In genomic region chr9:17137576-17137975, GRCh38 we compare ENCODE assay signal across 18 cellular contexts. TPM values are rescaled to one million over a fixed set of nuclear protein-coding genes. Genes with fewer than 3 reads are reported as not detected.
DNase-seq lines count a peak whose midpoint lies in the region; ATAC-seq, FAIRE-seq and TF ChIP-seq lines count a peak whose summit lies in the region.
"Had no signal": no experiment of that assay in that cellular context is flagged by ENCODE, and none has a peak within 500 bp of the region (broad histone marks: within the 10 kb centered on the region; RNA-seq: fewer than 3 reads in every experiment).

No MANE protein-coding gene starts in this region.

- 0 out of 3 replicates have a peak overlapping the region, but pooled peaks have one; percentile 12 for H3K4me2 ChIP-seq in A549
- no peak overlapping the region for H3K4me2 ChIP-seq in GM23248 (ENCODE audit: unreplicated experiment)

- TF ChIP-seq RAD21 in A549 (conservative IDR thresholded peaks at IDR 0.05 in 1 of 2, IDR thresholded peaks at IDR 0.05 in 1 of 2) = no peak

- H3K27ac ChIP-seq in A549 (no peak overlapping the region), GM23248 (no peak overlapping the region)
- H3K27ac ChIP-seq: SK-N-MC had no signal

- POLR2A ChIA-PET in A549 (lab: Yijun Ruan, JAX) = no interaction called here

- CTCF ChIA-PET in A549 (lab: Yijun Ruan, JAX) = interaction anchor here (0.9 to 1.7 kb wide), 2 partner anchors 74 to 84 kb away, joined by 3 to 4 read pairs; no protein-coding TSS in a partner anchor

- H3K9me3 ChIP-seq in A549 (no peaks in the 10 kb centered on the region), GM23248 (ENCODE audit: low read depth) (no peaks in the 10 kb centered on the region)

- TF ChIP-seq CTCF in A549 (IDR thresholded peaks at IDR 0.05) = no peak
- TF ChIP-seq CTCF in astrocyte of the spinal cord (IDR thresholded peaks at IDR 0.05; ENCODE audit: low read depth, low read length) = no peak
- no peak for TF ChIP-seq CTCF in fibroblast of the aortic adventitia (IDR thresholded peaks at IDR 0.05; ENCODE audit: insufficient read depth, low read length)

- no peak for FAIRE-seq in A549 (lab: Jason Lieb, UNC)

- DNase-seq in A549 (ENCODE audit: low read depth in 1 of 2, low spot score in 1 of 2) (no peak), GM23248 (peak; percentile 6), astrocyte of the spinal cord (ENCODE audit: low read depth, low spot score) (peak; percentile 4), fibroblast of the aortic adventitia (ENCODE audit: low read depth) (peak; percentile 29), 8988T (no peak)
- DNase-seq: Calu3; CD4-positive, CD25-positive, alpha-beta regulatory T cell; GOT3; NCI-H1436 treated with DMSO at 0.1 percent for 48 hours; NCI-H2081 treated with DMSO at 0.1 percent for 48 hours; NCI-H2227 treated with DMSO at 0.1 percent for 48 hours; NCI-H526 treated with DMSO at 0.1 percent for 48 hours; NK-92 treated with Interleukin-12 subunit alpha and Interleukin-12 subunit beta, amount 100 ng/mL, for 24 hours; PC-3 had no signal

- H2AFZ ChIP-seq in GM23248 = no peak overlapping the region

- in situ Hi-C loops in GM23248 (cut with MboI) (no loop called here), astrocyte of the spinal cord (cut with HindIII; ENCODE audit: low sequenced_read_pairs) (no loop called here)

- H3K9ac ChIP-seq in GM23248 = no peak overlapping the region

- H3K4me1 ChIP-seq in A549 (peaks cover 14% of the 10 kb centered on the region), GM23248 (ENCODE audit: insufficient read depth) (0 out of 2 replicates have a peak, but pooled peaks cover 9% of the 10 kb centered on the region)

- no peaks in the 10 kb centered on the region for H3K36me3 ChIP-seq in GM23248 (ENCODE audit: low read depth)

- H4K20me1 ChIP-seq in GM23248 (ENCODE audit: insufficient read depth) = no peaks in the 10 kb centered on the region

- no peaks in the 10 kb centered on the region for H3K27me3 ChIP-seq in GM23248 (replicated peaks; ENCODE audit: insufficient read depth)

- H3F3A ChIP-seq in GM23248 (ENCODE audit: insufficient read depth) = peaks cover 13% of the 10 kb centered on the region; the same call in 1 of the 2 replicates

- no peak overlapping the region for H3K4me3 ChIP-seq in A549
- no peak overlapping the region for H3K4me3 ChIP-seq in GM23248
- H3K4me3 ChIP-seq in astrocyte of the spinal cord (ENCODE audit: low read depth, low read length) = no peak overlapping the region
- H3K4me3 ChIP-seq in fibroblast of the aortic adventitia (ENCODE audit: low read depth, low read length) = no peak overlapping the region

- no peak for ATAC-seq in A549
- ATAC-seq in HG03432 (IDR thresholded peaks at IDR 0.05; ENCODE audit: unreplicated experiment) = no peak
- no peak for ATAC-seq in HG03378 (IDR thresholded peaks at IDR 0.05; ENCODE audit: unreplicated experiment)
- ATAC-seq in HG03354 (IDR thresholded peaks at IDR 0.05; ENCODE audit: poor library complexity, severe bottlenecking, unreplicated experiment) = no peak
- ATAC-seq: PC-3 had no signal

- H3K9me2 ChIP-seq in GM23248 (ENCODE audit: insufficient read depth) = no peaks in the 10 kb centered on the region

- peaks cover 71% of the 10 kb centered on the region for H3K79me2 ChIP-seq in GM23248 (ENCODE audit: insufficient read depth)

- TF ChIP-seq POLR2A in A549 (IDR thresholded peaks at IDR 0.05; ENCODE audit: low read length) = no peak

- no peak for TF ChIP-seq EP300 in A549 (IDR thresholded peaks at IDR 0.05)

TF ChIP-seq in A549, 52 proteins besides CTCF, POLR2A, EP300 and RAD21:
- TF ChIP-seq NR3C1 (IDR thresholded peaks at IDR 0.05) (no peak), ZNF302 (CRISPR knock-in tag; IDR thresholded peaks at IDR 0.05) (no peak), CBX2 (IDR thresholded peaks at IDR 0.05; ENCODE audit: borderline replicate concordance, low read depth) (no peak), PHF8 (IDR thresholded peaks at IDR 0.05; ENCODE audit: borderline replicate concordance, low read depth) (no peak), RCOR1 (IDR thresholded peaks at IDR 0.05; ENCODE audit: low read depth, low read length) (no peak), TFCP2L1 (CRISPR knock-in tag; IDR thresholded peaks at IDR 0.05) (no peak), MAX (IDR thresholded peaks at IDR 0.05) (no peak), FOSB (CRISPR knock-in tag; IDR thresholded peaks at IDR 0.05) (no peak), MAZ (IDR thresholded peaks at IDR 0.05; ENCODE audit: borderline replicate concordance, low read depth, low read length) (no peak), CBX8 (IDR thresholded peaks at IDR 0.05) (no peak), SREBF2 (IDR thresholded peaks at IDR 0.05) (no peak), HOXB5 (CRISPR knock-in tag; IDR thresholded peaks at IDR 0.05) (no peak), PBX3 (IDR thresholded peaks at IDR 0.05) (no peak), CEBPB (IDR thresholded peaks at IDR 0.05) (no peak), HEYL (CRISPR knock-in tag; IDR thresholded peaks at IDR 0.05) (no peak), EHF (CRISPR knock-in tag; IDR thresholded peaks at IDR 0.05) (no peak)
TF ChIP-seq in A549: peak in this region for 0.

RNA-seq across cellular contexts. Expression of gene CNTLN, which starts 2.7 kb away (rescaled TPM):
- 6.7 and 11.9 TPM in 2 replicates for polyA plus RNA-seq in A549 (2011; rRNA removed)
- polyA plus RNA-seq in A549 (2012; cell fraction: cytosol; rRNA removed) = 3.0 and 3.4 TPM in 2 replicates
- 2.6 and 3.1 TPM in 2 replicates for polyA plus RNA-seq in A549 (2012; cell fraction: nucleus; rRNA removed)
- polyA plus RNA-seq in A549 (2017; fragmentation: RNase III; extraction: RNeasy Plus Mini Kit Qiagen cat#74134 plus additional on column Dnase treatment) = 8.1 to 8.5 TPM (median 8.2 TPM) in 3 replicates
- polyA minus RNA-seq in A549 (2011; rRNA and poly(A)+ RNA removed) = 4.6 and 5.4 TPM in 2 replicates
- total RNA-seq in GM23248 (2014; rRNA removed; shearing (Covaris generic)) = 7.0 and 7.2 TPM in 2 replicates
- polyA plus RNA-seq in GM23248 (2016; fragmentation: Nextera tagmentation; extraction: Ambion mirVana) = 4.8 and 4.9 TPM in 2 replicates
- total RNA-seq in fibroblast of the aortic adventitia (ENCODE audit: low replicate concordance) = 25.8 and 27.2 TPM in 2 replicates

Comparison
In these comparisons a context has a peak if more than half of its experiments do, and no peak if none do; other contexts are left out.
1. DNase-seq: peak in GM23248 (single experiment), astrocyte of the spinal cord (single experiment) and fibroblast of the aortic adventitia (single experiment); none in A549 (0 of 2) and 8988T (single experiment).